Comparison of ENCODE assay signal across 35 cellular contexts in the genomic region with DNA sequence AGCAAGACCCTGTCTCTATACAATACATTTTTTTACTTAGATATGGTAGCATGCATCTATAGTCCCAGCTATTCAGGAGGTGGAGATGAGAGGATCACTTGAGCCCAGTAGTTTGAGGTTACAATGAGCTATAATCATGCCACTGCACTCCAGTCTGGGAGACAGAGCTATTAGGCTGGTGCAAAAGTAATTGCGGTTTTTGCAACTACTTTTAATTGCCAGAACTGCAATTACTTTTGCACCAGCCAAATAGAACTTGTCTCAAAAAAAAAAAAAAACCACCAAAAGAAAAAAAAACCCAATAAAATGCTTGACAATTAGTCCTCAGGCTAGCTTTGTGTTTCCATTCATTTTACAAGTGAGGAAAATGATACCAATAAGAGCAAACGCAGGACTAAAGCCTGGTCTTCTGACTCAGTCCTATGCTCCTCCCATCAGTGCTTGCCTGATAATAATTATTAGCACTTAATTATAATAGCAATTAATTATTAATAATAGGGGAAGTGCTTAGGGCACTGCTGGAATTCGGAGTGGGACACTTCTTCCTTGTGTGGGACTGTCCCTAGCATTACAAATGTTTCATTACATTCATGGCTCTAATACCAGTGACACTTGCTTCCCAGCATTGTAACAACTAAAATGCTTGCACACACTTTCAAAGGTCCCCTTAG.
"Had no signal": no experiment of that assay in that cellular context is flagged by ENCODE, and none has a peak within 500 bp of the region (broad histone marks: within the 10 kb centered on the region; RNA-seq: fewer than 3 reads in every experiment).

No MANE protein-coding gene starts in this region.

- DNase-seq: MG63, MM.1S, MV-4-11, NCI-H1048, NCI-H1092, NCI-H1092 treated with DMSO at 0.1 percent for 48 hours, NCI-H1105, NCI-H1105 treated with DMSO at 0.1 percent for 48 hours, NCI-H1417, NCI-H1417 treated with DMSO at 0.1 percent for 48 hours, NCI-H1436, NCI-H1436 treated with DMSO at 0.1 percent for 48 hours, NCI-H146, NCI-H1694, NCI-H1694 treated with DMSO at 0.1 percent for 48 hours, NCI-H187, NCI-H187 treated with DMSO at 0.1 percent for 48 hours, NCI-H1930, NCI-H2029, NCI-H2029 treated with DMSO at 0.1 percent for 48 hours, NCI-H2081, NCI-H2081 treated with DMSO at 0.1 percent for 48 hours, NCI-H2107, NCI-H2171, NCI-H2171 treated with DMSO at 0.1 percent for 48 hours, NCI-H2227 treated with DMSO at 0.1 percent for 48 hours, NCI-H226, NCI-H345, NCI-H446, NCI-H446 treated with DMSO at 0.1 percent for 48 hours, NCI-H510A, NCI-H510A treated with DMSO at 0.1 percent for 48 hours, NCI-H524, NCI-H524 treated with DMSO at 0.1 percent for 48 hours, NCI-H526 treated with DMSO at 0.1 percent for 48 hours had no signal

- H3K27me3 ChIP-seq: MG63 had no signal

- H3K36me3 ChIP-seq: MG63 had no signal

- H3K9me3 ChIP-seq: MG63 had no signal

- H3K4me3 ChIP-seq: MG63 had no signal
